8 cellular contexts compared by ENCODE assay signal in genomic region chr14:22918809-22919600, GRCh38. TPM values are rescaled to one million over a fixed set of nuclear protein-coding genes. Genes with fewer than 3 reads are reported as not detected.
DNase-seq lines count a peak whose midpoint lies in the region; ATAC-seq, FAIRE-seq and TF ChIP-seq lines count a peak whose summit lies in the region.

RBM23 (minus strand) TSS chr14:22919149.

- H3K36me3 ChIP-seq in trophoblast cell (ENCODE audit: control insufficient read depth in 1 of 2, insufficient read depth in 2 of 2, low read length in 2 of 2) (peaks cover 17 to 29% of the 10 kb centered on the region in 2 experiments), transverse colon (peaks cover 0 to 23% (median 6%) of the 10 kb centered on the region in 4 donors)

- peak within 1 kb of the TSS; percentile 95 to 97 (median 96) for H3K4me3 Mint-ChIP-seq in T-cell

- peak within 1 kb of the TSS; percentile 68 for H3K4me2 ChIP-seq in trophoblast cell (ENCODE audit: low read length)

- H2AK5ac ChIP-seq in trophoblast cell (ENCODE audit: low read length), result peak within 1 kb of the TSS; percentile 13

- WGBS in adipose tissue, 3 donors, result 0 to 1% (median 0%) methylated on average over 44 to 45 of the region's 45 CpGs
- WGBS in trophoblast cell (ENCODE audit: extremely low coverage, insufficient coverage, insufficient read length), result no CpG with 5 or more reads among the region's 45 CpGs
- WGBS in transverse colon (ENCODE audit: low coverage in 1 of 2), 2 donors, result 1% methylated on average over 40 of the region's 45 CpGs; no CpG with 5 or more reads in 1 of the 2 donors

- peaks cover 0 to 4% of the 10 kb centered on the region in 2 donors for H3K27me3 Mint-ChIP-seq in T-cell

- peak within 1 kb of the TSS; percentile 95 for H4K91ac ChIP-seq in trophoblast cell (ENCODE audit: low read depth, low read length)

- POLR2A ChIA-PET in T-cell (lab: Charles Lee), result interaction anchor here (0.6 to 3.5 kb wide), 19 partner anchors 9 to 402 kb away, joined by 3 to 48 read pairs (median 4); partner anchors contain the start of genes PRMT5 (in 2 of the 2), ACIN1 (in 1 of the 2), C14orf119 (in 1 of the 2) and DAD1 (in 1 of the 2)

- H2BK120ac ChIP-seq in trophoblast cell (ENCODE audit: insufficient read depth, low read length, poor library complexity), result peak within 1 kb of the TSS; percentile 81

- peak within 1 kb of the TSS; percentile 78 for H3K4ac ChIP-seq in trophoblast cell (ENCODE audit: low read depth, low read length)

- no peak within 1 kb of the TSS for H3K23ac ChIP-seq in trophoblast cell (ENCODE audit: low read length)

- peak within 1 kb of the TSS; percentile 69 for H2AFZ ChIP-seq in trophoblast cell (ENCODE audit: insufficient read depth, low read length, poor library complexity)

- H3K9me3 ChIP-seq in trophoblast cell (ENCODE audit: insufficient read depth, low read depth, low read length) (no peaks in the 10 kb centered on the region), transverse colon (no peaks in the 10 kb centered on the region)

- H3K18ac ChIP-seq in trophoblast cell (ENCODE audit: low read length), result peak within 1 kb of the TSS; percentile 95

- no peak within 1 kb of the TSS for H2BK12ac ChIP-seq in trophoblast cell (ENCODE audit: low read length)

- peak; percentile 76 for DNase-seq in GM12891 (ENCODE audit: insufficient read length, low spot score)
- DNase-seq in NCI-H1436 treated with DMSO at 0.1 percent for 48 hours (lab: John Stamatoyannopoulos, UW), result peak; percentile 99
- DNase-seq in T-cell, result peak; percentile 98 to 100 (median 100)
- peak; percentile 100 for DNase-seq in cardiac septum (ENCODE audit: low spot score)
- peak; percentile 100 for DNase-seq in trophoblast cell
- DNase-seq in transverse colon, result peak; percentile 100

- peak within 1 kb of the TSS; percentile 71 for H3K14ac ChIP-seq in trophoblast cell (ENCODE audit: low read length)

- peaks cover 33% of the 10 kb centered on the region for H3K36me3 Mint-ChIP-seq in T-cell

- peak within 1 kb of the TSS; percentile 100 for H3K27ac Mint-ChIP-seq in T-cell

- TF ChIP-seq EP300 in transverse colon (IDR thresholded peaks at IDR 0.05; ENCODE audit: low read depth), result peak; percentile 17

- H3K4me3 ChIP-seq in trophoblast cell (ENCODE audit: low read depth, low read length) (peak within 1 kb of the TSS; percentile 73), transverse colon (peak within 1 kb of the TSS; percentile 73 to 90 (median 82))

- peak within 1 kb of the TSS; percentile 96 for H2BK5ac ChIP-seq in trophoblast cell (ENCODE audit: low read depth, low read length, poor library complexity)

- H3K79me2 ChIP-seq in trophoblast cell (ENCODE audit: control insufficient read depth, insufficient read depth, low read length, poor library complexity), result peaks cover 4% of the 10 kb centered on the region

- TF ChIP-seq POLR2A in GM12891 (IDR thresholded peaks at IDR 0.05; ENCODE audit: low read depth, low read length) (peak; percentile 85), transverse colon (IDR thresholded peaks at IDR 0.05) (peak; percentile 90)

- H3K27ac ChIP-seq in adipose tissue (ENCODE audit: low read depth, low read length) (peak within 1 kb of the TSS; percentile 92), trophoblast cell (ENCODE audit: low read depth, low read length) (peak within 1 kb of the TSS; percentile 88), transverse colon (peak within 1 kb of the TSS; percentile 96 to 100 (median 97))

- no peaks in the 10 kb centered on the region for H3K9me3 Mint-ChIP-seq in T-cell

- no peak for TF ChIP-seq CTCF in transverse colon (IDR thresholded peaks at IDR 0.05)

- intact Hi-C loops in cardiac septum (cut with DNase I), result loop anchor here (5.0 kb wide), 1 partner anchor 47 kb away; the partner anchor contains the start of gene LRP10
- intact Hi-C loops in transverse colon (cut with DNase I; ENCODE audit: low total_unique reads), result loop anchor here (5.0 kb wide), 1 partner anchor 47 kb away; the partner anchor contains the start of gene LRP10

- no peaks in the 10 kb centered on the region for H3K27me3 ChIP-seq in trophoblast cell (ENCODE audit: insufficient read depth, low read length)
- no peaks in the 10 kb centered on the region for H3K27me3 ChIP-seq in transverse colon

- peak within 1 kb of the TSS; percentile 98 for H4K8ac ChIP-seq in trophoblast cell (ENCODE audit: low read depth, low read length)

- peaks cover 7 to 13% of the 10 kb centered on the region in 2 experiments for H3K4me1 ChIP-seq in trophoblast cell (ENCODE audit: control insufficient read depth in 1 of 2, insufficient read depth in 2 of 2, low read length in 2 of 2)
- peaks cover 11 to 33% (median 23%) of the 10 kb centered on the region in 4 donors for H3K4me1 ChIP-seq in transverse colon

- peak within 1 kb of the TSS; percentile 46 for H3K9ac ChIP-seq in trophoblast cell (ENCODE audit: low read length)

- peaks cover 46 to 50% (median 48%) of the 10 kb centered on the region in 3 donors for H3K4me1 Mint-ChIP-seq in T-cell

- in situ Hi-C loops in transverse colon (cut with MboI; ENCODE audit: low pct_ligation_motif_present in 1 of 4, low pct_unique_long_range_greater_than_20kb in 1 of 4, low sequenced_read_pairs in 3 of 4), result no loop called here

- H3K79me1 ChIP-seq in trophoblast cell (ENCODE audit: low read length), result peaks cover 9% of the 10 kb centered on the region

- ATAC-seq in HG02840 (IDR thresholded peaks at IDR 0.05; ENCODE audit: low FRiP score, unreplicated experiment) (peak; percentile 90), T-cell (replicated peaks in 1 of 4) (peak; percentile 89 to 95 (median 94))

- peak; percentile 94 for FAIRE-seq in GM12891 (lab: Jason Lieb, UNC)

- CTCF ChIA-PET in T-cell (lab: Charles Lee), result interaction anchor here (0.6 to 4.5 kb wide), 23 partner anchors 8 to 1312 kb away, joined by 3 to 50 read pairs (median 4); partner anchors contain the start of genes PRMT5 (in 2 of the 2), LRP10 (in 1 of the 2), MRPL52 (in 1 of the 2) and PPP1R3E (in 1 of the 2)

- peak within 1 kb of the TSS; percentile 95 for H4K12ac ChIP-seq in trophoblast cell (ENCODE audit: low read depth, low read length)

TF ChIP-seq in GM12891, 5 proteins besides CTCF, POLR2A, EP300 and RAD21:
- TF ChIP-seq POLR2AphosphoS5 (IDR thresholded peaks at IDR 0.05; ENCODE audit: low read depth, low read length), result peak; percentile 86
- peak; percentile 61; the same call in 1 of the 2 replicates for TF ChIP-seq TAF1 (IDR thresholded peaks at IDR 0.05; ENCODE audit: low read depth, low read length)
- TF ChIP-seq POU2F2 (IDR thresholded peaks at IDR 0.05; ENCODE audit: low read depth, low read length), result peak; percentile 57; the same call in 1 of the 2 replicates
- TF ChIP-seq SPI1 (IDR thresholded peaks at IDR 0.05; ENCODE audit: low read depth, low read length), result no peak
- no peak for TF ChIP-seq PAX5 (IDR thresholded peaks at IDR 0.05; ENCODE audit: insufficient read depth, low read length, severe bottlenecking)

RNA-seq across cellular contexts. Expression of gene RBM23, which starts in this region (rescaled TPM):
- 26.3 TPM for polyA plus RNA-seq in GM12891 (2012; ENCODE audit: low read depth, missing spikeins)
- total RNA-seq in T-cell (100 to 1,000 TPM in 1 of 5 donors, 10 to 100 TPM in 4; 88.7 to 102 (median 94.7) TPM), cardiac septum (48.1 TPM), transverse colon (100 to 1,000 TPM in 3 of 4 donors, 10 to 100 TPM in 1; 96.4 to 186 (median 114) TPM)
- 10 to 100 TPM; 20.1 to 36.9 (median 34.6) TPM for polyA plus RNA-seq in adipose tissue
- 58.8 and 61.4 TPM in 2 replicates for polyA plus RNA-seq in trophoblast cell (2013)

Comparison
In these comparisons a context has a peak if more than half of its experiments do, and no peak if none do; other contexts are left out.
1. Peak in every context shown above with its lines: DNase-seq, ATAC-seq, H3K4me3 ChIP-seq and H3K27ac ChIP-seq.